ENCODE assay signal across 10 cellular contexts in genomic region chr5:126100767-126101166, GRCh38.
A peak's percentile ranks its signal among the peaks of the same experiment; 100 is the strongest.
DNase-seq lines count a peak whose midpoint lies in the region; TF ChIP-seq lines count a peak whose summit lies in the region.
"Had no signal": no experiment of that assay in that cellular context is flagged by ENCODE, and none has a peak within 500 bp of the region (broad histone marks: within the 10 kb centered on the region; RNA-seq: fewer than 3 reads in every experiment).

No MANE protein-coding gene starts in this region.

- no peak overlapping the region for H3K9ac ChIP-seq in endodermal cell (ENCODE audit: extremely low read depth, low read length, poor library complexity, severe bottlenecking)
- H3K9ac ChIP-seq in smooth muscle cell (ENCODE audit: low read depth) = no peak overlapping the region
- H3K9ac ChIP-seq: BLaER1 had no signal

- H3K27ac ChIP-seq in endodermal cell (ENCODE audit: low read depth, low read length) = no peak overlapping the region
- H3K27ac ChIP-seq in smooth muscle cell (ENCODE audit: low read depth) = no peak overlapping the region
- no peak overlapping the region for H3K27ac ChIP-seq in CD8-positive, alpha-beta memory T cell (ENCODE audit: low read depth, low read length)
- H3K27ac ChIP-seq: BLaER1 had no signal

- CTCF ChIA-PET in CD8-positive, alpha-beta memory T cell (lab: Charles Lee) = no interaction called here

- no peak overlapping the region for H2AFZ ChIP-seq in smooth muscle cell (ENCODE audit: low read depth)

- H3K4me1 ChIP-seq in endodermal cell (ENCODE audit: control insufficient read depth, insufficient read depth, low read length) (no peaks in the 10 kb centered on the region), smooth muscle cell (ENCODE audit: low read depth) (no peaks in the 10 kb centered on the region)
- H3K4me1 ChIP-seq in CD8-positive, alpha-beta memory T cell (ENCODE audit: insufficient read depth, low read length) = no peaks in the 10 kb centered on the region
- H3K4me1 ChIP-seq: BLaER1 had no signal

- peak; percentile 22 for DNase-seq in NCI-H82 (lab: John Stamatoyannopoulos, UW)
- DNase-seq in NCI-H82 treated with DMSO at 0.1 percent for 48 hours (lab: John Stamatoyannopoulos, UW; ENCODE audit: unreplicated experiment) = no peak
- peak; percentile 54 for DNase-seq in endodermal cell
- no peak for DNase-seq in smooth muscle cell (lab: John Stamatoyannopoulos, UW; ENCODE audit: unreplicated experiment)
- no peak for DNase-seq in NOMO-1 (lab: John Stamatoyannopoulos, UW; ENCODE audit: unreplicated experiment in 2 of 2)
- no peak for DNase-seq in CD8-positive, alpha-beta memory T cell
- DNase-seq in OCI-M2 (lab: John Stamatoyannopoulos, UW; ENCODE audit: unreplicated experiment) = no peak
- DNase-seq: NCI-H69 had no signal

- no peak overlapping the region for H3K4me3 ChIP-seq in endodermal cell (ENCODE audit: low read length)
- no peak overlapping the region for H3K4me3 ChIP-seq in smooth muscle cell
- no peak overlapping the region for H3K4me3 ChIP-seq in CD8-positive, alpha-beta memory T cell (ENCODE audit: low read length)
- H3K4me3 ChIP-seq: BLaER1 had no signal

- H3K4me2 ChIP-seq in smooth muscle cell = no peak overlapping the region
- H3K4me2 ChIP-seq: BLaER1 had no signal

- no peaks in the 10 kb centered on the region for H3K9me3 Mint-ChIP-seq in endodermal cell
- peaks cover 1 to 26% (median 10%) of the 10 kb centered on the region in 5 donors for H3K9me3 Mint-ChIP-seq in CD8-positive, alpha-beta memory T cell

- no peaks in the 10 kb centered on the region for H3K79me2 ChIP-seq in smooth muscle cell (ENCODE audit: low read depth)

- POLR2A ChIA-PET in CD8-positive, alpha-beta memory T cell (lab: Charles Lee) = no interaction called here

- H3K27me3 Mint-ChIP-seq in endodermal cell (ENCODE audit: insufficient read depth) = no peaks in the 10 kb centered on the region
- H3K27me3 Mint-ChIP-seq in CD8-positive, alpha-beta memory T cell = no peaks in the 10 kb centered on the region

- H3K9me3 ChIP-seq in endodermal cell (ENCODE audit: control insufficient read depth, low read length) (peaks cover 8% of the 10 kb centered on the region), smooth muscle cell (replicated peaks; ENCODE audit: low read depth) (no peaks in the 10 kb centered on the region)
- H3K9me3 ChIP-seq in CD8-positive, alpha-beta memory T cell (ENCODE audit: low read length) = no peaks in the 10 kb centered on the region
- H3K9me3 ChIP-seq: BLaER1 had no signal

- no peaks in the 10 kb centered on the region for H3K27me3 ChIP-seq in endodermal cell (ENCODE audit: control insufficient read depth, insufficient read depth, low read length, poor library complexity, severe bottlenecking)
- no peaks in the 10 kb centered on the region for H3K27me3 ChIP-seq in smooth muscle cell (ENCODE audit: low read depth)
- H3K27me3 ChIP-seq in CD8-positive, alpha-beta memory T cell (ENCODE audit: insufficient read depth, low read length, poor library complexity, severe bottlenecking) = no peaks in the 10 kb centered on the region
- H3K27me3 ChIP-seq: BLaER1 had no signal

- peaks cover 5% of the 10 kb centered on the region for H3F3A ChIP-seq in smooth muscle cell (ENCODE audit: low read depth)

- H3K27ac Mint-ChIP-seq in endodermal cell = no peak overlapping the region
- H3K27ac Mint-ChIP-seq in CD8-positive, alpha-beta memory T cell = no peak overlapping the region

- no peaks in the 10 kb centered on the region for H3K36me3 Mint-ChIP-seq in endodermal cell (ENCODE audit: low read depth)
- no peaks in the 10 kb centered on the region for H3K36me3 Mint-ChIP-seq in CD8-positive, alpha-beta memory T cell

- WGBS in endodermal cell (ENCODE audit: insufficient coverage in 1 of 2, insufficient read length in 1 of 2), 2 experiments = 77 to 80% methylated on average over 1 to 5 of the region's 5 CpGs
- 67% methylated on average over 5 of the region's 5 CpGs for WGBS in smooth muscle cell (ENCODE audit: low lambda C conversion rate)

- no peak overlapping the region for H3K4me3 Mint-ChIP-seq in endodermal cell
- H3K4me3 Mint-ChIP-seq in CD8-positive, alpha-beta memory T cell = no peak overlapping the region

- no peaks in the 10 kb centered on the region for H4K20me1 ChIP-seq in smooth muscle cell (ENCODE audit: low read depth)
- H4K20me1 ChIP-seq: BLaER1 had no signal

- TF ChIP-seq CTCF in LNCAP (IDR thresholded peaks at IDR 0.05) (peak; percentile 58), endodermal cell (conservative IDR thresholded peaks at IDR 0.05) (peak; percentile 71), smooth muscle cell (IDR thresholded peaks at IDR 0.05; ENCODE audit: borderline replicate concordance, insufficient read depth, poor library complexity, severe bottlenecking) (peak; percentile 13)

- H3K36me3 ChIP-seq in endodermal cell (ENCODE audit: control insufficient read depth, insufficient read depth, low read length) (no peaks in the 10 kb centered on the region), smooth muscle cell (ENCODE audit: low read depth) (no peaks in the 10 kb centered on the region)
- no peaks in the 10 kb centered on the region for H3K36me3 ChIP-seq in CD8-positive, alpha-beta memory T cell (ENCODE audit: insufficient read depth, low read length)
- H3K36me3 ChIP-seq: BLaER1 had no signal

- H3K4me1 Mint-ChIP-seq in endodermal cell = no peaks in the 10 kb centered on the region
- no peaks in the 10 kb centered on the region for H3K4me1 Mint-ChIP-seq in CD8-positive, alpha-beta memory T cell

Comparison
In these comparisons a context has a peak if more than half of its experiments do, and no peak if none do; other contexts are left out.
1. DNase-seq: peak in NCI-H82 (single experiment) and endodermal cell (single experiment); none in NCI-H82 treated with DMSO at 0.1 percent for 48 hours (single experiment), smooth muscle cell (single experiment), NOMO-1 (0 of 2), CD8-positive, alpha-beta memory T cell (0 of 5) and OCI-M2 (single experiment).
2. CTCF ChIP-seq: peak in every context shown above with its lines; median percentile 71 in endodermal cell; 58 in LNCAP; 13 in smooth muscle cell.